Comparison of ENCODE assay signal across 12 cellular contexts in the genomic region with DNA sequence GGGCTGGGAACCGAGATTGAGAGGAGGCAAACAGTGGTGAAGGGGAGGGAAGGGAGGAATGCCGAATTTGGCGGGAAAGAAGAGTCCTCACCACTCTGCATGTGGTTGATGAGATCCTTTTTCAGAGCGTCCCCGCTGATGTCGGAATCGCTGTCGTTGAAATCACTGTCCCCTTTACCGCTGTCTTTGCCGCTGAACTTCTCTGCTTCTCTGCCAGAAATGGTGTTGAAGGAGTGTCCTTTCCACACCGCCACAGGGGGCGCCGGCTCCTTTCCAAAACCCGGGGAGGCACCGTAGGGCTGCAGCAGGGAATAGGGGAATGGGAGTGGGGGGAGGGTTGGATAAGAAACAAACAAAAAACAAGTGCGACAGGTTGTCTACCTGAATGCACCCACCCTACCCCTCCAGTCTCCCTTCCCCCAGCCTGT. TPM values are rescaled to one million over a fixed set of nuclear protein-coding genes. Genes with fewer than 3 reads are reported as not detected.
DNase-seq lines count a peak whose midpoint lies in the region; ATAC-seq and TF ChIP-seq lines count a peak whose summit lies in the region.
"Had no signal": no experiment of that assay in that cellular context is flagged by ENCODE, and none has a peak within 500 bp of the region (broad histone marks: within the 10 kb centered on the region; RNA-seq: fewer than 3 reads in every experiment).

No MANE protein-coding gene starts in this region.

- H3K4me1 ChIP-seq in ES-I3 (ENCODE audit: insufficient read depth, low read length) (no peaks in the 10 kb centered on the region), psoas muscle (no peaks in the 10 kb centered on the region)

- H3K4me3 ChIP-seq in BJ (ENCODE audit: low read depth, low read length): no peak overlapping the region
- H3K4me3 ChIP-seq in psoas muscle: no peak overlapping the region

- ATAC-seq in T-helper 17 cell (no peak), psoas muscle (no peak), HG03571 (IDR thresholded peaks at IDR 0.05; ENCODE audit: unreplicated experiment) (no peak), HG03175 (IDR thresholded peaks at IDR 0.05; ENCODE audit: unreplicated experiment) (no peak)

- peak overlapping the region; percentile 55 for H3K4me3 Mint-ChIP-seq in T-helper 17 cell

- H3K27ac Mint-ChIP-seq in T-helper 17 cell: no peak overlapping the region

- intact Hi-C loops in psoas muscle (cut with DNase I): no loop called here

- CTCF ChIA-PET in BJ (lab: Yijun Ruan, JAX): interaction anchor here (1.7 to 2.3 kb wide), 2 partner anchors 12 to 237 kb away, joined by 5 to 13 read pairs; no protein-coding TSS in a partner anchor

- TF ChIP-seq CTCF in BJ (IDR thresholded peaks at IDR 0.05; ENCODE audit: insufficient read depth, low read depth, low read length) (0 out of 2 replicates have a peak, but pooled peaks have one; percentile 8), psoas muscle (IDR thresholded peaks at IDR 0.05) (no peak)

- no peak overlapping the region for H3K27ac ChIP-seq in psoas muscle
- H3K27ac ChIP-seq: skin epidermis had no signal

- H3K36me3 ChIP-seq in BJ (ENCODE audit: control insufficient read depth, insufficient read depth, low read length) (no peaks in the 10 kb centered on the region), ES-I3 (ENCODE audit: insufficient read depth, low read length) (no peaks in the 10 kb centered on the region), psoas muscle (ENCODE audit: insufficient read depth in 1 of 2, low read depth in 1 of 2) (no peaks in the 10 kb centered on the region)

- POLR2A ChIA-PET in BJ (lab: Charles Lee): no interaction called here

- peaks cover 3% of the 10 kb centered on the region for H3K4me1 Mint-ChIP-seq in T-helper 17 cell

- peak overlapping the region; percentile 14; the same call in 1 of the 2 replicates for H3K9ac ChIP-seq in ES-I3 (ENCODE audit: low read depth, low read length)

- no peak for DNase-seq in BJ (ENCODE audit: low read depth)
- DNase-seq in T-helper 17 cell: no peak
- peak; percentile 82 for DNase-seq in islet precursor cell
- DNase-seq in T-helper 9 cell: no peak
- DNase-seq in psoas muscle: no peak
- DNase-seq: kidney glomerular epithelial cell had no signal

- peaks cover 62% of the 10 kb centered on the region for H3K27me3 Mint-ChIP-seq in T-helper 17 cell

- 17 to 23% (median 18%) methylated on average over 15 to 16 of the region's 16 CpGs for WGBS in psoas muscle, 3 donors

- H3K27me3 ChIP-seq in BJ (ENCODE audit: control insufficient read depth, insufficient read depth, low read length): peaks cover 37% of the 10 kb centered on the region
- H3K27me3 ChIP-seq in psoas muscle (ENCODE audit: insufficient read depth in 3 of 3, low read length in 2 of 3): peaks cover 0 to 86% (median 45%) of the 10 kb centered on the region in 3 donors

- H3K36me3 Mint-ChIP-seq in T-helper 17 cell (ENCODE audit: low read depth): no peaks in the 10 kb centered on the region

- no peaks in the 10 kb centered on the region for H3K9me3 ChIP-seq in ES-I3 (ENCODE audit: control insufficient read depth, insufficient read depth, low read length)
- H3K9me3 ChIP-seq in T-helper 17 cell (ENCODE audit: control insufficient read depth, low read length, poor library complexity, severe bottlenecking): peaks cover 4% of the 10 kb centered on the region
- H3K9me3 ChIP-seq in psoas muscle: no peaks in the 10 kb centered on the region

RNA-seq across cellular contexts. Expression of gene PCDH8, which starts 3.1 kb away (rescaled TPM):
- polyA plus RNA-seq in BJ (2011; rRNA removed): 0.83 and 1.8 TPM in 2 replicates
- 1.6 and 3.6 TPM in 2 replicates for polyA minus RNA-seq in BJ (2011; rRNA and poly(A)+ RNA removed)
- not detected for total RNA-seq in T-helper 17 cell
- total RNA-seq in psoas muscle: under 1 TPM in 1 of 4 donors, not detected in 3; 0.07 TPM
- polyA plus RNA-seq in psoas muscle: under 1 TPM; 0.03 to 0.20 (median 0.04) TPM
- total RNA-seq: G401, Right ventricle myocardium superior had no signal
